In genomic region chr13:113946409-113947181, GRCh38 we compare ENCODE assay signal across 21 cellular contexts. TPM values are rescaled to one million over a fixed set of nuclear protein-coding genes. Genes with fewer than 3 reads are reported as not detected.
DNase-seq lines count a peak whose midpoint lies in the region; ATAC-seq and TF ChIP-seq lines count a peak whose summit lies in the region.
"Had no signal": no experiment of that assay in that cellular context is flagged by ENCODE, and none has a peak within 500 bp of the region (broad histone marks: within the 10 kb centered on the region; RNA-seq: fewer than 3 reads in every experiment).

No MANE protein-coding gene starts in this region.

- no peaks in the 10 kb centered on the region for H3K36me3 ChIP-seq in BLaER1 treated with 17β-estradiol and CSF1 and Interleukin-3, amounts not matched to agents 10 nM and 100 nM
- H3K36me3 ChIP-seq in H7 (replicated peaks; ENCODE audit: control insufficient read depth, insufficient read depth, low read length): no peaks in the 10 kb centered on the region
- H3K36me3 ChIP-seq: brain microvascular endothelial cell, lower lobe of right lung, right lobe of liver had no signal

- no peak overlapping the region for H3K4me3 Mint-ChIP-seq in chondrocyte (ENCODE audit: unreplicated experiment)
- H3K4me3 Mint-ChIP-seq: activated naive CD4-positive, alpha-beta T cell treated with anti-CD3 and anti-CD28 coated beads, Interleukin-2, amount 50 U/mL, for 24 hours; T-helper 2 cell treated with Interferon-gamma antibody and Interleukin-4, amounts not matched to agents 5 μg/mL and 100 μg/mL, for 36 hours had no signal

- H3K4me1 ChIP-seq in BLaER1 treated with 17β-estradiol and CSF1 and Interleukin-3, amounts not matched to agents 10 nM and 100 nM: peaks cover 42 to 57% (median 53%) of the 10 kb centered on the region in 10 experiments
- H3K4me1 ChIP-seq: parathyroid adenoma had no signal

- H3K9me3 Mint-ChIP-seq in chondrocyte (ENCODE audit: low read depth): no peaks in the 10 kb centered on the region
- H3K9me3 Mint-ChIP-seq: activated naive CD4-positive, alpha-beta T cell treated with anti-CD3 and anti-CD28 coated beads, Interleukin-2, amount 50 U/mL, for 24 hours; IgD-negative memory B cell; T-helper 2 cell treated with Interferon-gamma antibody and Interleukin-4, amounts not matched to agents 5 μg/mL and 100 μg/mL, for 36 hours had no signal

- intact Hi-C loops in sciatic nerve (cut with DNase I): loop anchor here (2.0 kb wide), 1 partner anchor 130 kb away; no protein-coding TSS in a partner anchor

- peak overlapping the region in 3 of 11 experiments; percentile 10 to 71 (median 29); a peak in 5 of 22 replicates for H3K9ac ChIP-seq in BLaER1 treated with 17β-estradiol and CSF1 and Interleukin-3, amounts not matched to agents 10 nM and 100 nM
- H3K9ac ChIP-seq: parathyroid adenoma had no signal

- no peak overlapping the region for H3K4me3 ChIP-seq in BLaER1 treated with 17β-estradiol and CSF1 and Interleukin-3, amounts not matched to agents 10 nM and 100 nM
- H3K4me3 ChIP-seq in H7 (ENCODE audit: insufficient read depth, low read depth, low read length): no peak overlapping the region
- H3K4me3 ChIP-seq: lower lobe of right lung, right lobe of liver had no signal

- H3K27ac ChIP-seq in BLaER1 treated with 17β-estradiol and CSF1 and Interleukin-3, amounts not matched to agents 10 nM and 100 nM: peak overlapping the region in 4 of 11 experiments; percentile 2 to 78 (median 44); a peak in 3 of 22 replicates
- H3K27ac ChIP-seq: brain microvascular endothelial cell, lower lobe of right lung, parathyroid adenoma, right lobe of liver had no signal

- H3K27me3 ChIP-seq in BLaER1 treated with 17β-estradiol and CSF1 and Interleukin-3, amounts not matched to agents 10 nM and 100 nM: no peaks in the 10 kb centered on the region; a peak in 1 of 22 replicates
- H3K27me3 ChIP-seq in H7 (ENCODE audit: control insufficient read depth, insufficient read depth, low read length): no peaks in the 10 kb centered on the region
- H3K27me3 ChIP-seq: brain microvascular endothelial cell, right lobe of liver had no signal

- DNase-seq in H7 (peak; percentile 64), chondrocyte (ENCODE audit: low spot score) (peak; percentile 82), sciatic nerve (ENCODE audit: low spot score) (no peak), NCI-H2227 treated with DMSO at 0.1 percent for 48 hours (lab: John Stamatoyannopoulos, UW) (no peak)
- DNase-seq: amniotic stem cell; DMS79; lower lobe of right lung; MV-4-11; NCI-H1436 treated with DMSO at 0.1 percent for 48 hours; NCI-H446 treated with DMSO at 0.1 percent for 48 hours; stimulated activated CD4-positive, alpha-beta T cell treated with anti-CD3 and anti-CD28 coated beads, Interleukin-4, amount 100 ng/mL, for 1 hour had no signal

- peaks cover 0 to 45% (median 0%) of the 10 kb centered on the region in 11 experiments; a peak in 9 of 22 replicates for H4K20me1 ChIP-seq in BLaER1 treated with 17β-estradiol and CSF1 and Interleukin-3, amounts not matched to agents 10 nM and 100 nM

- H3K4me1 Mint-ChIP-seq in chondrocyte (ENCODE audit: low read depth): no peaks in the 10 kb centered on the region

- peak overlapping the region; percentile 29 to 91 (median 78); a peak in 19 of 22 replicates for H3K4me2 ChIP-seq in BLaER1 treated with 17β-estradiol and CSF1 and Interleukin-3, amounts not matched to agents 10 nM and 100 nM

- no peaks in the 10 kb centered on the region for H3K36me3 Mint-ChIP-seq in chondrocyte (ENCODE audit: low read depth)
- H3K36me3 Mint-ChIP-seq: activated naive CD4-positive, alpha-beta T cell treated with anti-CD3 and anti-CD28 coated beads, Interleukin-2, amount 50 U/mL, for 24 hours had no signal

- no peak overlapping the region for H3K27ac Mint-ChIP-seq in chondrocyte (ENCODE audit: unreplicated experiment)
- H3K27ac Mint-ChIP-seq: activated naive CD4-positive, alpha-beta T cell treated with anti-CD3 and anti-CD28 coated beads, Interleukin-2, amount 50 U/mL, for 24 hours; IgD-negative memory B cell; T-helper 2 cell treated with Interferon-gamma antibody and Interleukin-4, amounts not matched to agents 5 μg/mL and 100 μg/mL, for 36 hours had no signal

- H3K9me3 ChIP-seq in BLaER1 treated with 17β-estradiol and CSF1 and Interleukin-3, amounts not matched to agents 10 nM and 100 nM (replicated peaks in 1 of 11): peaks cover 0 to 7% (median 0%) of the 10 kb centered on the region in 11 experiments; a peak in 4 of 22 replicates
- H3K9me3 ChIP-seq: Caco-2, lower lobe of right lung, right lobe of liver had no signal

- ATAC-seq in sciatic nerve: peak; percentile 5
- ATAC-seq in HG02840 (IDR thresholded peaks at IDR 0.05; ENCODE audit: low FRiP score, unreplicated experiment): no peak
- no peak for ATAC-seq in HG02870 (IDR thresholded peaks at IDR 0.05; ENCODE audit: unreplicated experiment)
- ATAC-seq: right lobe of liver had no signal

- no peak for TF ChIP-seq CTCF in chondrocyte (IDR thresholded peaks at IDR 0.05)

- H3K27me3 Mint-ChIP-seq in chondrocyte (ENCODE audit: low read depth): no peaks in the 10 kb centered on the region
- H3K27me3 Mint-ChIP-seq: activated naive CD4-positive, alpha-beta T cell treated with anti-CD3 and anti-CD28 coated beads, Interleukin-2, amount 50 U/mL, for 24 hours; IgD-negative memory B cell had no signal

RNA-seq across cellular contexts. Expression of gene C13orf46, which starts 27.3 kb away (rescaled TPM):
- not detected in 2 replicates for total RNA-seq in H7 (2014; rRNA removed; shearing (Covaris generic))
- total RNA-seq in chondrocyte: 1.7 to 2.2 TPM (median 2.0 TPM) in 3 replicates
- 3.6 TPM for total RNA-seq in sciatic nerve
- total RNA-seq: Caco-2 had no signal

Comparison
In these comparisons a context has a peak if more than half of its experiments do, and no peak if none do; other contexts are left out.
1. DNase-seq: peak in H7 (single experiment) and chondrocyte (single experiment); none in sciatic nerve (single experiment) and NCI-H2227 treated with DMSO at 0.1 percent for 48 hours (single experiment).